1 cellular context compared by ENCODE assay signal in genomic region chr5:136065588-136065987, GRCh38.
TF ChIP-seq lines count a peak whose summit lies in the region.

No MANE protein-coding gene starts in this region.

TF ChIP-seq in SK-N-SH treated with all-trans-retinoic acid at 6 μM for 48 hours, 23 proteins besides CTCF, POLR2A, EP300 and RAD21 (continued from another document):
- TF ChIP-seq, protein P1, sequence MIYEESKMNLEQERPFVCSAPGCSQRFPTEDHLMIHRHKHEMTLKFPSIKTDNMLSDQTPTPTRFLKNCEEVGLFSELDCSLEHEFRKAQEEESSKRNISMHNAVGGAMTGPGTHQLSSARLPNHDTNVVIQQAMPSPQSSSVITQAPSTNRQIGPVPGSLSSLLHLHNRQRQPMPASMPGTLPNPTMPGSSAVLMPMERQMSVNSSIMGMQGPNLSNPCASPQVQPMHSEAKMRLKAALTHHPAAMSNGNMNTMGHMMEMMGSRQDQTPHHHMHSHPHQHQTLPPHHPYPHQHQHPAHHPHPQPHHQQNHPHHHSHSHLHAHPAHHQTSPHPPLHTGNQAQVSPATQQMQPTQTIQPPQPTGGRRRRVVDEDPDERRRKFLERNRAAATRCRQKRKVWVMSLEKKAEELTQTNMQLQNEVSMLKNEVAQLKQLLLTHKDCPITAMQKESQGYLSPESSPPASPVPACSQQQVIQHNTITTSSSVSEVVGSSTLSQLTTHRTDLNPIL (CRISPR knock-in tag; IDR thresholded peaks at IDR 0.05; ENCODE audit: low read depth) = no peak
- TF ChIP-seq ZNF70 (CRISPR knock-in tag; IDR thresholded peaks at IDR 0.05) = no peak
- TF ChIP-seq TSHZ2 (CRISPR knock-in tag; IDR thresholded peaks at IDR 0.05) = no peak
- TF ChIP-seq ARNTL (CRISPR knock-in tag; IDR thresholded peaks at IDR 0.05; ENCODE audit: borderline replicate concordance, low read depth) = no peak
- TF ChIP-seq PPARA (CRISPR knock-in tag; IDR thresholded peaks at IDR 0.05; ENCODE audit: borderline replicate concordance) = no peak
- no peak for TF ChIP-seq ZNF565 (CRISPR knock-in tag; conservative IDR thresholded peaks at IDR 0.05; ENCODE audit: low read depth)
- TF ChIP-seq RARB (CRISPR knock-in tag; IDR thresholded peaks at IDR 0.05) = no peak
- TF ChIP-seq, protein P2, sequence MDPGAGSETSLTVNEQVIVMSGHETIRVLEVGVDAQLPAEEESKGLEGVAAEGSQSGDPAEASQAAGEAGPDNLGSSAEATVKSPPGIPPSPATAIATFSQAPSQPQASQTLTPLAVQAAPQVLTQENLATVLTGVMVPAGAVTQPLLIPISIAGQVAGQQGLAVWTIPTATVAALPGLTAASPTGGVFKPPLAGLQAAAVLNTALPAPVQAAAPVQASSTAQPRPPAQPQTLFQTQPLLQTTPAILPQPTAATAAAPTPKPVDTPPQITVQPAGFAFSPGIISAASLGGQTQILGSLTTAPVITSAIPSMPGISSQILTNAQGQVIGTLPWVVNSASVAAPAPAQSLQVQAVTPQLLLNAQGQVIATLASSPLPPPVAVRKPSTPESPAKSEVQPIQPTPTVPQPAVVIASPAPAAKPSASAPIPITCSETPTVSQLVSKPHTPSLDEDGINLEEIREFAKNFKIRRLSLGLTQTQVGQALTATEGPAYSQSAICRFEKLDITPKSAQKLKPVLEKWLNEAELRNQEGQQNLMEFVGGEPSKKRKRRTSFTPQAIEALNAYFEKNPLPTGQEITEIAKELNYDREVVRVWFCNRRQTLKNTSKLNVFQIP (CRISPR knock-in tag; IDR thresholded peaks at IDR 0.05; ENCODE audit: borderline replicate concordance, low read depth) = no peak
TF ChIP-seq in SK-N-SH treated with all-trans-retinoic acid at 6 μM for 48 hours: peak in this region for 0.
